21 cellular contexts compared by ENCODE assay signal in genomic region chr17:72916991-72917390, GRCh38.
DNase-seq lines count a peak whose midpoint lies in the region; ATAC-seq, FAIRE-seq and TF ChIP-seq lines count a peak whose summit lies in the region.
"Had no signal": no experiment of that assay in that cellular context is flagged by ENCODE, and none has a peak within 500 bp of the region (broad histone marks: within the 10 kb centered on the region; RNA-seq: fewer than 3 reads in every experiment).

No MANE protein-coding gene starts in this region.

- no peaks in the 10 kb centered on the region for H3K79me1 ChIP-seq in neuronal stem cell (ENCODE audit: low read depth, low read length)

- H2AFZ ChIP-seq in K562 (ENCODE audit: low read depth, low read length): no peak overlapping the region
- H2AFZ ChIP-seq in neuronal stem cell (ENCODE audit: low read length): no peak overlapping the region

- in situ Hi-C loops in K562 (cut with MboI): no loop called here

- H3K27me3 ChIP-seq in K562 (ENCODE audit: control insufficient read depth in 2 of 2, insufficient read depth in 2 of 2, low read length in 2 of 2) (no peaks in the 10 kb centered on the region), neuronal stem cell (ENCODE audit: control insufficient read depth in 3 of 3, insufficient read depth in 3 of 3, low read depth in 1 of 3, low read length in 3 of 3) (no peaks in the 10 kb centered on the region), heart right ventricle (no peaks in the 10 kb centered on the region), uterus (no peaks in the 10 kb centered on the region)

- POLR2A ChIA-PET in K562 (lab: Yijun Ruan, JAX): no interaction called here

- TF ChIP-seq EP300 in K562 (IDR thresholded peaks at IDR 0.05; ENCODE audit: low read length): no peak

- TF ChIP-seq POLR2A in K562 (conservative IDR thresholded peaks at IDR 0.05): no peak
- no peak for TF ChIP-seq POLR2A in uterus (IDR thresholded peaks at IDR 0.05)

- H3K14ac ChIP-seq in neuronal stem cell (ENCODE audit: low read length): no peak overlapping the region

- H3K4me1 ChIP-seq in K562 (replicated peaks in 1 of 2; ENCODE audit: control insufficient read depth in 2 of 2, insufficient read depth in 2 of 2, low read length in 2 of 2): no peaks in the 10 kb centered on the region
- peaks cover 0 to 6% of the 10 kb centered on the region in 2 donors for H3K4me1 ChIP-seq in neuronal stem cell (ENCODE audit: control insufficient read depth in 2 of 2, insufficient read depth in 1 of 2, low read depth in 1 of 2, low read length in 2 of 2)
- H3K4me1 ChIP-seq in heart right ventricle: peaks cover 0 to 10% (median 0%) of the 10 kb centered on the region in 9 donors
- H3K4me1 ChIP-seq in uterus: no peaks in the 10 kb centered on the region

- H3K9ac ChIP-seq in K562 (ENCODE audit: insufficient read depth in 1 of 2, low read depth in 2 of 2, low read length in 2 of 2): no peak overlapping the region
- no peak overlapping the region for H3K9ac ChIP-seq in neuronal stem cell (ENCODE audit: low read depth, low read length, poor library complexity)

- no peak overlapping the region for H2BK12ac ChIP-seq in neuronal stem cell (ENCODE audit: low read length)

- peak overlapping the region; percentile 61 for H4K91ac ChIP-seq in neuronal stem cell (ENCODE audit: low read depth, low read length, poor library complexity)

- H3K79me2 ChIP-seq in K562 (ENCODE audit: control insufficient read depth, insufficient read depth, low read length): no peaks in the 10 kb centered on the region

- intact Hi-C loops in K562 (cut with micrococcal nuclease): no loop called here
- intact Hi-C loops in heart right ventricle (cut with DNase I): loop anchor here in 1 of 10 donors (10.0 kb wide), 1 partner anchor 62 kb away; no protein-coding TSS in a partner anchor
- intact Hi-C loops in uterus (cut with DNase I; ENCODE audit: low total_unique reads): no loop called here

- H4K8ac ChIP-seq in neuronal stem cell (ENCODE audit: low read depth, low read length): no peak overlapping the region

- H3K23ac ChIP-seq in neuronal stem cell (ENCODE audit: low read depth, low read length, poor library complexity): no peak overlapping the region

- WGBS in K562 (ENCODE audit: insufficient coverage, low coverage, missing lambda C conversion rate): 64% methylated on average over 8 of the region's 8 CpGs
- no CpG with 5 or more reads among the region's 8 CpGs for WGBS in neuronal stem cell (ENCODE audit: extremely low coverage in 2 of 2, insufficient read length in 2 of 2, insufficient replicate concordance in 1 of 2), 2 donors
- WGBS in heart right ventricle, 2 donors: 84 to 88% methylated on average over 8 of the region's 8 CpGs

- no peak overlapping the region for H2BK5ac ChIP-seq in neuronal stem cell (ENCODE audit: low read length)

- DNase-seq in CMK (ENCODE audit: low read depth) (peak; percentile 14), HFF-Myc (ENCODE audit: extremely low read depth, low read depth) (peak; percentile 58), K562 (ENCODE audit: extremely low read depth in 1 of 4, low spot score in 3 of 4) (no peak), neuronal stem cell (ENCODE audit: low spot score) (no peak), heart right ventricle (no peak), uterus (no peak)
- no peak for DNase-seq in stimulated activated CD4-positive, alpha-beta T cell treated with anti-CD3 and anti-CD28 coated beads, Interleukin-12 subunit alpha, Interleukin-12 subunit beta, amount 100 ng/mL, for 4 hours
- DNase-seq: AML-193, COR-L47, HFFc6, NCI-H1048, NCI-H1436, NCI-H1930, NCI-H226, NCI-H69, OCI-M1, RPMI8226, SIG-M5, T-helper 1 cell had no signal

- H3K27ac ChIP-seq in K562 (ENCODE audit: extremely low read depth, low read depth, low read length): no peak overlapping the region
- H3K27ac ChIP-seq in neuronal stem cell (replicated peaks; ENCODE audit: low read length): no peak overlapping the region
- H3K27ac ChIP-seq in heart right ventricle: no peak overlapping the region
- H3K27ac ChIP-seq in uterus: no peak overlapping the region
- H3K27ac ChIP-seq: C4-2B had no signal

- H3K36me3 ChIP-seq in K562 (ENCODE audit: control insufficient read depth, insufficient read depth, low read length): no peaks in the 10 kb centered on the region
- no peaks in the 10 kb centered on the region for H3K36me3 ChIP-seq in neuronal stem cell (replicated peaks in 1 of 2; ENCODE audit: control insufficient read depth in 2 of 2, insufficient read depth in 2 of 2, low read length in 2 of 2)
- no peaks in the 10 kb centered on the region for H3K36me3 ChIP-seq in heart right ventricle
- H3K36me3 ChIP-seq in uterus: no peaks in the 10 kb centered on the region

- H2AK5ac ChIP-seq in neuronal stem cell (ENCODE audit: low read depth, low read length): no peak overlapping the region

- ATAC-seq in K562 (no peak), heart right ventricle (no peak)

- CTCF ChIA-PET in K562 (lab: Yijun Ruan, JAX; ENCODE audit: low intra/inter-chr PET ratio): no interaction called here

- H3K4ac ChIP-seq in neuronal stem cell (ENCODE audit: low read length): no peak overlapping the region

- no peaks in the 10 kb centered on the region for H3K9me1 ChIP-seq in K562 (ENCODE audit: control insufficient read depth, insufficient read depth, low read length)

- H3K4me2 ChIP-seq in K562 (ENCODE audit: insufficient read depth, low read length): no peak overlapping the region
- H3K4me2 ChIP-seq in neuronal stem cell (ENCODE audit: insufficient read depth, low read length, poor library complexity, severe bottlenecking): no peak overlapping the region

- H4K20me1 ChIP-seq in K562 (replicated peaks; ENCODE audit: control insufficient read depth, insufficient read depth, low read length): no peaks in the 10 kb centered on the region

- H3K4me3 ChIP-seq in HFF-Myc (replicated peaks; ENCODE audit: low read depth, low read length): no peak overlapping the region
- no peak overlapping the region for H3K4me3 ChIP-seq in K562
- no peak overlapping the region for H3K4me3 ChIP-seq in neuronal stem cell (ENCODE audit: low read length in 2 of 2)
- no peak overlapping the region for H3K4me3 ChIP-seq in heart right ventricle
- no peak overlapping the region for H3K4me3 ChIP-seq in uterus

- no peak overlapping the region for H2BK15ac ChIP-seq in neuronal stem cell (ENCODE audit: low read length)

- no peaks in the 10 kb centered on the region for H3K9me3 ChIP-seq in K562 (replicated peaks; ENCODE audit: control insufficient read depth, insufficient read depth, low read depth, low read length)
- H3K9me3 ChIP-seq in neuronal stem cell (replicated peaks in 1 of 2; ENCODE audit: control insufficient read depth in 2 of 2, insufficient read depth in 1 of 2, low read depth in 1 of 2, low read length in 2 of 2): peaks cover 0 to 3% of the 10 kb centered on the region in 2 donors
- no peaks in the 10 kb centered on the region for H3K9me3 ChIP-seq in heart right ventricle
- no peaks in the 10 kb centered on the region for H3K9me3 ChIP-seq in uterus

- FAIRE-seq in K562 (lab: Jason Lieb, UNC): no peak
- FAIRE-seq: H1 had no signal

- no peak for TF ChIP-seq RAD21 in K562 (CRISPR knock-in tag; conservative IDR thresholded peaks at IDR 0.05 in 1 of 2, IDR thresholded peaks at IDR 0.05 in 1 of 2)

- H3K18ac ChIP-seq in neuronal stem cell (ENCODE audit: low read length): no peak overlapping the region

- BruUV-seq in K562 (replicated peaks; lab: Mats Ljungman, UMichigan): no TSS peak

- no peak overlapping the region for H2BK120ac ChIP-seq in neuronal stem cell (ENCODE audit: low read depth, low read length)

- TF ChIP-seq CTCF in HFF-Myc (IDR thresholded peaks at IDR 0.05; ENCODE audit: low read depth, low read length, missing control alignments) (no peak), K562 (IDR thresholded peaks at IDR 0.05 in 2 of 3, conservative IDR thresholded peaks at IDR 0.05 in 1 of 3; ENCODE audit: insufficient read depth in 2 of 3, low read depth in 1 of 3, low read length in 3 of 3) (no peak), heart right ventricle (IDR thresholded peaks at IDR 0.05) (no peak), uterus (IDR thresholded peaks at IDR 0.05) (no peak)

TF ChIP-seq in K562, 482 proteins besides CTCF, POLR2A, EP300 and RAD21:
- no peak for TF ChIP-seq NR0B1 (IDR thresholded peaks at IDR 0.05; ENCODE audit: partially characterized antibody)
- TF ChIP-seq ZNF324 (CRISPR knock-in tag; IDR thresholded peaks at IDR 0.05): 0 out of 2 replicates have a peak, but pooled peaks have one; percentile 38

Comparison
In these comparisons a context has a peak if more than half of its experiments do, and no peak if none do; other contexts are left out.
1. DNase-seq: peak in CMK (single experiment) and HFF-Myc (single experiment); none in K562 (0 of 4), neuronal stem cell (single experiment), heart right ventricle (0 of 2), uterus (0 of 2) and stimulated activated CD4-positive, alpha-beta T cell treated with anti-CD3 and anti-CD28 coated beads, Interleukin-12 subunit alpha, Interleukin-12 subunit beta, amount 100 ng/mL, for 4 hours (single experiment).